In the genomic region with DNA sequence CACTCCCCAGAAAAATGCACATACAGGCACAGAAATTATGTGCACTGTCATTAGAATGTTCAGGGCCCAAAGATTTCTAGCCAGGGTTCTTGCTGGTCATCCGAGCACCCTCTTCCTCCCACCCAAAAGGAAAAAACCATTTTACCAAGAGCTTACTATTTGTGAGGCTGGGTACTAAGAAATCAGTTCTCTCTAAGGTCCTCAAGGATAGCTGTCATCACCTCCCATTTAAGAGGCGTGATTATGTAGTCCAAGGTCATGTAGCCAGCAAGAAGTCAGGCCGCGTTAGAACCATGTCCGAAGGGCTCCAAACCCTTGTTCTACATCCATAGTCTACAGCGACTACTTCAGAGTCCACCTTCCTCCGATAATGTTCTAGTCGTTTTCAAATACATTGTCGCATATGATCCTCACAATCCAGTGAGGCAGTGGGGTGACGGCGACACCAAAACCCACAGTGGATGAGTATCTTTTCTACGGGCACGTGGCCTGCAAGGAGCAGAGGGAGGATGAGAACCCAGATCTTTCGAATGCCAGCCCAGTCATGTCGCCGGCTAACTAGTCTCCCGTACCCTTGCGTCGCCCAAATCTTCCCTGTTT, we compare ENCODE assay signal across 8 cellular contexts. TPM values are rescaled to one million over a fixed set of nuclear protein-coding genes. Genes with fewer than 3 reads are reported as not detected.
DNase-seq lines count a peak whose midpoint lies in the region; ATAC-seq and TF ChIP-seq lines count a peak whose summit lies in the region.

No MANE protein-coding gene starts in this region.

- peaks cover 88% of the 10 kb centered on the region for H3K36me3 ChIP-seq in DOHH2 (ENCODE audit: control insufficient read depth, low read length)
- H3K36me3 ChIP-seq in upper lobe of left lung: peaks cover 25 to 73% (median 44%) of the 10 kb centered on the region in 4 donors

- intact Hi-C loops in activated CD4-positive, alpha-beta T cell treated with anti-CD3 and anti-CD28 coated beads for 36 hours (cut with DNase I, micrococcal nuclease): loop anchor here (1.0 to 10.0 kb wide), 13 partner anchors 12 to 1226 kb away; a partner anchor contains a TSS

- H3K9me3 Mint-ChIP-seq in activated CD4-positive, alpha-beta T cell treated with anti-CD3 and anti-CD28 coated beads for 36 hours (ENCODE audit: low read depth): no peaks in the 10 kb centered on the region
- no peaks in the 10 kb centered on the region for H3K9me3 Mint-ChIP-seq in naive thymus-derived CD8-positive, alpha-beta T cell

- POLR2A ChIA-PET in activated CD4-positive, alpha-beta T cell treated with anti-CD3 and anti-CD28 coated beads for 36 hours (lab: Charles Lee): no interaction called here
- POLR2A ChIA-PET in naive thymus-derived CD8-positive, alpha-beta T cell (lab: Charles Lee): interaction anchor here (0.9 to 1.9 kb wide), 6 partner anchors 12 to 1656 kb away, joined by 3 to 11 read pairs (median 6); a partner anchor contains a TSS

- DNase-seq in HK-2 (ENCODE audit: unreplicated experiment) (peak; percentile 30), epithelial cell of proximal tubule (ENCODE audit: low read depth) (no peak), upper lobe of left lung (peak in 1 of 2 donors; percentile 27), NCI-H510A (lab: John Stamatoyannopoulos, UW) (no peak)
- peak; percentile 70 for DNase-seq in activated CD4-positive, alpha-beta T cell treated with anti-CD3 and anti-CD28 coated beads for 36 hours
- peak in 2 of 10 donors; percentile 2 to 13 for DNase-seq in naive thymus-derived CD8-positive, alpha-beta T cell

- TF ChIP-seq EP300 in upper lobe of left lung (IDR thresholded peaks at IDR 0.05): no peak

- no peak for TF ChIP-seq POLR2A in upper lobe of left lung (IDR thresholded peaks at IDR 0.05)

- peak overlapping the region; percentile 98 for H3K4me2 ChIP-seq in DOHH2 (ENCODE audit: low read length)

- H4K20me1 ChIP-seq in DOHH2 (ENCODE audit: control insufficient read depth, insufficient read depth, low read depth, low read length): no peaks in the 10 kb centered on the region; the same call in 1 of the 2 replicates

- WGBS in upper lobe of left lung, 2 donors: 6 to 10% methylated on average over 18 to 19 of the region's 19 CpGs

- H3K79me2 ChIP-seq in DOHH2 (ENCODE audit: control insufficient read depth, low read length): peaks cover 80% of the 10 kb centered on the region

- peaks cover 25% of the 10 kb centered on the region for H3F3A ChIP-seq in DOHH2 (ENCODE audit: control insufficient read depth, insufficient read depth)

- H3K9me3 ChIP-seq in DOHH2 (ENCODE audit: control insufficient read depth, insufficient read depth, low read length): no peaks in the 10 kb centered on the region
- no peaks in the 10 kb centered on the region for H3K9me3 ChIP-seq in upper lobe of left lung

- H3K36me3 Mint-ChIP-seq in activated CD4-positive, alpha-beta T cell treated with anti-CD3 and anti-CD28 coated beads for 36 hours (ENCODE audit: low read depth): peaks cover 70% of the 10 kb centered on the region
- H3K36me3 Mint-ChIP-seq in naive thymus-derived CD8-positive, alpha-beta T cell: peaks cover 17 to 84% (median 20%) of the 10 kb centered on the region in 3 donors

- H3K4me3 ChIP-seq in DOHH2 (ENCODE audit: low read length): peak overlapping the region; percentile 97
- peak overlapping the region; percentile 83 for H3K4me3 ChIP-seq in epithelial cell of proximal tubule (ENCODE audit: low read depth, low read length)
- H3K4me3 ChIP-seq in upper lobe of left lung: peak overlapping the region; percentile 56 to 82 (median 73)

- no peaks in the 10 kb centered on the region for H3K27me3 Mint-ChIP-seq in activated CD4-positive, alpha-beta T cell treated with anti-CD3 and anti-CD28 coated beads for 36 hours
- H3K27me3 Mint-ChIP-seq in naive thymus-derived CD8-positive, alpha-beta T cell: peaks cover 0 to 3% (median 0%) of the 10 kb centered on the region in 5 donors

- CTCF ChIA-PET in activated CD4-positive, alpha-beta T cell treated with anti-CD3 and anti-CD28 coated beads for 36 hours (lab: Charles Lee): interaction anchor here (0.5 to 1.4 kb wide), 5 partner anchors 151 to 319 kb away, joined by 3 to 5 read pairs (median 4); a partner anchor contains a TSS

- ATAC-seq in GM21367 (IDR thresholded peaks at IDR 0.05; ENCODE audit: unreplicated experiment): peak; percentile 20
- ATAC-seq in activated CD4-positive, alpha-beta T cell treated with anti-CD3 and anti-CD28 coated beads for 36 hours: peak; percentile 63
- ATAC-seq in naive thymus-derived CD8-positive, alpha-beta T cell: no peak
- peak; percentile 56 to 73 for ATAC-seq in upper lobe of left lung (ENCODE audit: low FRiP score in 2 of 2)

- TF ChIP-seq CTCF in DOHH2 (IDR thresholded peaks at IDR 0.05; ENCODE audit: low read depth, low read length, poor library complexity, severe bottlenecking) (no peak), epithelial cell of proximal tubule (conservative IDR thresholded peaks at IDR 0.05; ENCODE audit: low read depth, low read length) (no peak), upper lobe of left lung (IDR thresholded peaks at IDR 0.05) (no peak)

- H3K27ac Mint-ChIP-seq in activated CD4-positive, alpha-beta T cell treated with anti-CD3 and anti-CD28 coated beads for 36 hours: peak overlapping the region; percentile 93
- H3K27ac Mint-ChIP-seq in naive thymus-derived CD8-positive, alpha-beta T cell: peak overlapping the region; percentile 97 to 99 (median 99)

- H3K27me3 ChIP-seq in DOHH2 (ENCODE audit: control insufficient read depth, low read length): no peaks in the 10 kb centered on the region
- no peaks in the 10 kb centered on the region for H3K27me3 ChIP-seq in upper lobe of left lung

- peaks cover 30% of the 10 kb centered on the region for H3K4me1 ChIP-seq in DOHH2 (ENCODE audit: control insufficient read depth, low read length)
- H3K4me1 ChIP-seq in upper lobe of left lung: peaks cover 25 to 38% (median 33%) of the 10 kb centered on the region in 4 donors

- peaks cover 64% of the 10 kb centered on the region for H3K4me1 Mint-ChIP-seq in activated CD4-positive, alpha-beta T cell treated with anti-CD3 and anti-CD28 coated beads for 36 hours
- peaks cover 44 to 54% (median 51%) of the 10 kb centered on the region in 4 donors for H3K4me1 Mint-ChIP-seq in naive thymus-derived CD8-positive, alpha-beta T cell

- peak overlapping the region; percentile 97 for H3K4me3 Mint-ChIP-seq in activated CD4-positive, alpha-beta T cell treated with anti-CD3 and anti-CD28 coated beads for 36 hours
- H3K4me3 Mint-ChIP-seq in naive thymus-derived CD8-positive, alpha-beta T cell: peak overlapping the region; percentile 93 to 100 (median 99)

- peak overlapping the region; percentile 58 for H3K27ac ChIP-seq in DOHH2 (ENCODE audit: low read depth, low read length)
- H3K27ac ChIP-seq in upper lobe of left lung: peak overlapping the region; percentile 77 to 84 (median 84)

- no peaks in the 10 kb centered on the region for H3K9me2 ChIP-seq in DOHH2 (replicated peaks; ENCODE audit: control insufficient read depth, low read length)

RNA-seq across cellular contexts. Expression of a gene that starts 0.6 kb away (rescaled TPM):
- total RNA-seq in activated CD4-positive, alpha-beta T cell treated with anti-CD3 and anti-CD28 coated beads for 36 hours: 10 to 100 TPM; 50.5 to 52.6 TPM
- total RNA-seq in epithelial cell of proximal tubule (38.1 and 70.8 TPM in 2 replicates), upper lobe of left lung (10 to 100 TPM; 10.8 to 50.7 (median 31.3) TPM)
- 10 to 100 TPM; 26.2 to 33.3 TPM for total RNA-seq in naive thymus-derived CD8-positive, alpha-beta T cell
- 10 to 100 TPM; 58.0 to 75.2 (median 69.1) TPM for polyA plus RNA-seq in naive thymus-derived CD8-positive, alpha-beta T cell

RNA-seq across cellular contexts. Expression of a gene that starts 0.8 kb away (rescaled TPM):
- 10 to 100 TPM; 79.8 to 84.9 TPM for total RNA-seq in activated CD4-positive, alpha-beta T cell treated with anti-CD3 and anti-CD28 coated beads for 36 hours
- 48.5 and 96.7 TPM in 2 replicates for total RNA-seq in epithelial cell of proximal tubule
- 10 to 100 TPM; 71.5 to 76.9 TPM for total RNA-seq in naive thymus-derived CD8-positive, alpha-beta T cell
- polyA plus RNA-seq in naive thymus-derived CD8-positive, alpha-beta T cell: 100 to 1,000 TPM; 167 to 191 (median 181) TPM
- 100 to 1,000 TPM in 1 of 6 donors, 10 to 100 TPM in 5; 27.5 to 107 (median 78.8) TPM for total RNA-seq in upper lobe of left lung

RNA-seq across cellular contexts. Expression of a gene that starts 11.8 kb away (rescaled TPM):
- total RNA-seq in activated CD4-positive, alpha-beta T cell treated with anti-CD3 and anti-CD28 coated beads for 36 hours: 10 to 100 TPM; 23.7 to 45.3 TPM
- 11.9 and 20.3 TPM in 2 replicates for total RNA-seq in epithelial cell of proximal tubule
- 10 to 100 TPM; 21.5 to 21.7 TPM for total RNA-seq in naive thymus-derived CD8-positive, alpha-beta T cell
- polyA plus RNA-seq in naive thymus-derived CD8-positive, alpha-beta T cell: 10 to 100 TPM in 1 of 3 donors, 1 to 10 TPM in 2; 9.8 to 12.6 (median 10.0) TPM
- 10 to 100 TPM in 5 of 6 donors, 1 to 10 TPM in 1; 8.3 to 24.5 (median 14.9) TPM for total RNA-seq in upper lobe of left lung

RNA-seq across cellular contexts. Expression of a gene that starts 12.1 kb away (rescaled TPM):
- under 1 TPM; 0.57 to 0.61 TPM for total RNA-seq in activated CD4-positive, alpha-beta T cell treated with anti-CD3 and anti-CD28 coated beads for 36 hours
- total RNA-seq in epithelial cell of proximal tubule: 0.12 and 0.36 TPM in 2 replicates
- not detected for total RNA-seq in naive thymus-derived CD8-positive, alpha-beta T cell
- polyA plus RNA-seq in naive thymus-derived CD8-positive, alpha-beta T cell: under 1 TPM in 2 of 3 donors, not detected in 1; 0.50 to 0.87 TPM
- total RNA-seq in upper lobe of left lung: 10 to 100 TPM in 1 of 6 donors, 1 to 10 TPM in 5; 1.2 to 24.1 (median 4.0) TPM

Comparison
In these comparisons a context has a peak if more than half of its experiments do, and no peak if none do; other contexts are left out.
1. ATAC-seq: peak in GM21367 (single experiment), activated CD4-positive, alpha-beta T cell treated with anti-CD3 and anti-CD28 coated beads for 36 hours (single experiment) and upper lobe of left lung (2 of 2); none in naive thymus-derived CD8-positive, alpha-beta T cell (0 of 2).
2. DNase-seq: peak in HK-2 (single experiment) and activated CD4-positive, alpha-beta T cell treated with anti-CD3 and anti-CD28 coated beads for 36 hours (single experiment); none in epithelial cell of proximal tubule (single experiment) and NCI-H510A (single experiment).
3. Peak in every context shown above with its lines, with median percentiles within 50 percentile points of each other: H3K4me3 ChIP-seq.